ENCODE assay signal across 14 cellular contexts in the genomic region with DNA sequence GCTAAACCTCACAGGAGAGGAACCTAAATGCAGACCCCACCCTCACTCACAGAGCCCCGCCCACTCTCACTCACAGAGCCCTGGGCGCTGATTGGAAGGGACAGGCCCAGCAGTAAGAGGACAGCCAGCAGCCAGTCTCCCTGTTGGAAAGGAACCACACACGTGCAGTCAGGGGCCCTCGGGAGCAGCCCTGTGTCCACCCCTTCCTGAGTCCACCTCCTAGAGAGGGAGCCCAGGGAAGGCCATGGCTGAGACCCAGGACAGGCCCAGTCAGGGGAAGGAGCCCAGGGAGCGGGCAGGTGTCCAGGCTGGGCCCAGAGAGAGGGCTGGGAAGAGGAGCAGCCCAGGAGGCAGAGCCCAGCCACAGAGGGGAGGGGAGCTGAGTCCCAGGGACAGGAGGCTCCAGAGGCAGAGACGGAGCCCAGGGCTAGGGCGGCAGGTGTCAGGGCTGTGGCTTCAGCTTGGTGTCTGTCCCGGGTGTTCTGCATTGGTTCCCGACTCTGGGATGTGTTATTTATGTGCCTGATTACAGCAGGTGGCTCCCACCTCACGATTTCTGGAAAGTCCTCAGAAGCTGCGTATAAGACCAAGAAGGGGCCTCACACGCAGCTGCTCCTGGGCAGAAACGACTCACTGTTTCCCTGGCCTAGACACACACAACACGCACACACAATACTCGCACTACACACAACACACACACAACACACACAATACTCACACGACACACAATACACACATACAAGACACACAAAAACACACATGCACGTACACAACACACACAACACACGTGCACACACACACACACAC. TPM values are rescaled to one million over a fixed set of nuclear protein-coding genes. Genes with fewer than 3 reads are reported as not detected.
DNase-seq lines count a peak whose midpoint lies in the region; ATAC-seq and TF ChIP-seq lines count a peak whose summit lies in the region.
"Had no signal": no experiment of that assay in that cellular context is flagged by ENCODE, and none has a peak within 500 bp of the region (broad histone marks: within the 10 kb centered on the region; RNA-seq: fewer than 3 reads in every experiment).

No MANE protein-coding gene starts in this region.

- H3K36me3 Mint-ChIP-seq in activated CD4-positive, alpha-beta T cell treated with anti-CD3 and anti-CD28 coated beads, Interleukin-2, amount 10 ng/mL, durations not matched to agents 7 days and 5 days (ENCODE audit: low read depth): peaks cover 37% of the 10 kb centered on the region
- no peaks in the 10 kb centered on the region for H3K36me3 Mint-ChIP-seq in WTC11
- H3K36me3 Mint-ChIP-seq in stimulated activated effector memory CD8-positive, alpha-beta T cell treated with anti-CD3 and anti-CD28 coated beads, Interleukin-12 subunit alpha, Interleukin-12 subunit beta, amount 100 ng/mL, for 72 hours: peaks cover 89% of the 10 kb centered on the region

- POLR2A ChIA-PET in activated CD4-positive, alpha-beta T cell treated with anti-CD3 and anti-CD28 coated beads, Interleukin-2, amount 10 ng/mL, durations not matched to agents 7 days and 5 days (lab: Charles Lee): no interaction called here
- POLR2A ChIA-PET in WTC11 (lab: Charles Lee): no interaction called here

- peak; percentile 89 for ATAC-seq in WTC11
- ATAC-seq in stimulated activated effector memory CD8-positive, alpha-beta T cell treated with anti-CD3 and anti-CD28 coated beads, Interleukin-12 subunit alpha, Interleukin-12 subunit beta, amount 100 ng/mL, for 72 hours: no peak
- no peak for ATAC-seq in stimulated activated naive CD8-positive, alpha-beta T cell treated with anti-CD3 and anti-CD28 coated beads, Interleukin-15, amount 100 ng/mL, for 72 hours

- peak overlapping the region; percentile 97 for H3K27ac Mint-ChIP-seq in activated CD4-positive, alpha-beta T cell treated with anti-CD3 and anti-CD28 coated beads, Interleukin-2, amount 10 ng/mL, durations not matched to agents 7 days and 5 days
- peak overlapping the region; percentile 48 for H3K27ac Mint-ChIP-seq in WTC11
- H3K27ac Mint-ChIP-seq in stimulated activated effector memory CD8-positive, alpha-beta T cell treated with anti-CD3 and anti-CD28 coated beads, Interleukin-12 subunit alpha, Interleukin-12 subunit beta, amount 100 ng/mL, for 72 hours: peak overlapping the region; percentile 97
- peak overlapping the region in 1 of 2 donors; percentile 74 for H3K27ac Mint-ChIP-seq in stimulated activated naive CD8-positive, alpha-beta T cell treated with anti-CD3 and anti-CD28 coated beads, Interleukin-15, amount 100 ng/mL, for 72 hours
- H3K27ac Mint-ChIP-seq: dendritic cell treated with granulocyte-macrophage colony-stimulating factor and Interleukin-4, amounts not matched to agents 40 ng/mL and 50 ng/mL, for 4 days had no signal

- H3K4me1 Mint-ChIP-seq in activated CD4-positive, alpha-beta T cell treated with anti-CD3 and anti-CD28 coated beads, Interleukin-2, amount 10 ng/mL, durations not matched to agents 7 days and 5 days: peaks cover 84% of the 10 kb centered on the region
- peaks cover 17% of the 10 kb centered on the region for H3K4me1 Mint-ChIP-seq in WTC11
- H3K4me1 Mint-ChIP-seq in stimulated activated effector memory CD8-positive, alpha-beta T cell treated with anti-CD3 and anti-CD28 coated beads, Interleukin-12 subunit alpha, Interleukin-12 subunit beta, amount 100 ng/mL, for 72 hours: peaks cover 87% of the 10 kb centered on the region
- peaks cover 86% of the 10 kb centered on the region for H3K4me1 Mint-ChIP-seq in stimulated activated naive CD8-positive, alpha-beta T cell treated with anti-CD3 and anti-CD28 coated beads, Interleukin-15, amount 100 ng/mL, for 72 hours

- H3K27me3 Mint-ChIP-seq in activated CD4-positive, alpha-beta T cell treated with anti-CD3 and anti-CD28 coated beads, Interleukin-2, amount 10 ng/mL, durations not matched to agents 7 days and 5 days: no peaks in the 10 kb centered on the region
- peaks cover 3% of the 10 kb centered on the region; the same call in 1 of the 2 replicates for H3K27me3 Mint-ChIP-seq in WTC11 (ENCODE audit: low read depth)
- no peaks in the 10 kb centered on the region for H3K27me3 Mint-ChIP-seq in stimulated activated naive CD8-positive, alpha-beta T cell treated with anti-CD3 and anti-CD28 coated beads, Interleukin-15, amount 100 ng/mL, for 72 hours

- TF ChIP-seq CTCF in WTC11 (IDR thresholded peaks at IDR 0.05): no peak

- H3K4me3 Mint-ChIP-seq in activated CD4-positive, alpha-beta T cell treated with anti-CD3 and anti-CD28 coated beads, Interleukin-2, amount 10 ng/mL, durations not matched to agents 7 days and 5 days: no peak overlapping the region
- H3K4me3 Mint-ChIP-seq in WTC11: no peak overlapping the region
- peak overlapping the region; percentile 78 for H3K4me3 Mint-ChIP-seq in stimulated activated effector memory CD8-positive, alpha-beta T cell treated with anti-CD3 and anti-CD28 coated beads, Interleukin-12 subunit alpha, Interleukin-12 subunit beta, amount 100 ng/mL, for 72 hours
- peak overlapping the region in 1 of 2 donors; percentile 28 for H3K4me3 Mint-ChIP-seq in stimulated activated naive CD8-positive, alpha-beta T cell treated with anti-CD3 and anti-CD28 coated beads, Interleukin-15, amount 100 ng/mL, for 72 hours
- H3K4me3 Mint-ChIP-seq: dendritic cell treated with granulocyte-macrophage colony-stimulating factor and Interleukin-4, amounts not matched to agents 40 ng/mL and 50 ng/mL, for 4 days had no signal

- DNase-seq in activated CD4-positive, alpha-beta T cell treated with anti-CD3 and anti-CD28 coated beads, Interleukin-2, amount 10 ng/mL, durations not matched to agents 7 days and 5 days: no peak
- no peak for DNase-seq in activated CD4-positive, alpha-beta T cell treated with anti-CD3 and anti-CD28 coated beads for 48 hours
- DNase-seq in WTC11 (ENCODE audit: low spot score) (peak; percentile 68), iPS-NIHi7 (ENCODE audit: extremely low spot score) (peak; percentile 38), NCI-H2107 treated with DMSO at 0.1 percent for 48 hours (lab: John Stamatoyannopoulos, UW; ENCODE audit: unreplicated experiment) (no peak), activated gamma-delta T cell (lab: John Stamatoyannopoulos, UW) (no peak)
- DNase-seq in stimulated activated effector memory CD8-positive, alpha-beta T cell treated with anti-CD3 and anti-CD28 coated beads, Interleukin-12 subunit alpha, Interleukin-12 subunit beta, amount 100 ng/mL, for 72 hours (ENCODE audit: low spot score in 2 of 2): no peak
- DNase-seq in stimulated activated naive CD8-positive, alpha-beta T cell treated with anti-CD3 and anti-CD28 coated beads, Interleukin-15, amount 100 ng/mL, for 72 hours: no peak
- DNase-seq: activated CD8-positive, alpha-beta memory T cell treated with anti-CD3 and anti-CD28 coated beads, Interleukin-2, amount 50 U/mL, for 48 hours; AML-193; NCI-H187 treated with DMSO at 0.1 percent for 48 hours had no signal

- H3K9me3 Mint-ChIP-seq in activated CD4-positive, alpha-beta T cell treated with anti-CD3 and anti-CD28 coated beads, Interleukin-2, amount 10 ng/mL, durations not matched to agents 7 days and 5 days: no peaks in the 10 kb centered on the region
- no peaks in the 10 kb centered on the region for H3K9me3 Mint-ChIP-seq in WTC11
- no peaks in the 10 kb centered on the region for H3K9me3 Mint-ChIP-seq in stimulated activated effector memory CD8-positive, alpha-beta T cell treated with anti-CD3 and anti-CD28 coated beads, Interleukin-12 subunit alpha, Interleukin-12 subunit beta, amount 100 ng/mL, for 72 hours
- H3K9me3 Mint-ChIP-seq in stimulated activated naive CD8-positive, alpha-beta T cell treated with anti-CD3 and anti-CD28 coated beads, Interleukin-15, amount 100 ng/mL, for 72 hours: no peaks in the 10 kb centered on the region
- H3K9me3 Mint-ChIP-seq: dendritic cell treated with granulocyte-macrophage colony-stimulating factor and Interleukin-4, amounts not matched to agents 40 ng/mL and 50 ng/mL, for 4 days had no signal

- CTCF ChIA-PET in activated CD4-positive, alpha-beta T cell treated with anti-CD3 and anti-CD28 coated beads, Interleukin-2, amount 10 ng/mL, durations not matched to agents 7 days and 5 days (lab: Charles Lee): interaction anchor here (0.8 to 1.5 kb wide), 3 partner anchors 9 to 23 kb away, joined by 4 to 7 read pairs (median 6); no protein-coding TSS in a partner anchor
- CTCF ChIA-PET in WTC11 (lab: Charles Lee): interaction anchor here (0.8 to 0.9 kb wide), 2 partner anchors 40 to 319 kb away, joined by 3 to 4 read pairs; no protein-coding TSS in a partner anchor

TF ChIP-seq in WTC11, 78 proteins besides CTCF, POLR2A, EP300 and RAD21:
- TF ChIP-seq ZBTB21 (CRISPR knock-in tag; IDR thresholded peaks at IDR 0.05; ENCODE audit: borderline replicate concordance) (0 out of 2 replicates have a peak, but pooled peaks have one; percentile 46), MAX (CRISPR knock-in tag; IDR thresholded peaks at IDR 0.05) (peak; percentile 61; the same call in 1 of the 2 replicates)
- TF ChIP-seq, protein P1, sequence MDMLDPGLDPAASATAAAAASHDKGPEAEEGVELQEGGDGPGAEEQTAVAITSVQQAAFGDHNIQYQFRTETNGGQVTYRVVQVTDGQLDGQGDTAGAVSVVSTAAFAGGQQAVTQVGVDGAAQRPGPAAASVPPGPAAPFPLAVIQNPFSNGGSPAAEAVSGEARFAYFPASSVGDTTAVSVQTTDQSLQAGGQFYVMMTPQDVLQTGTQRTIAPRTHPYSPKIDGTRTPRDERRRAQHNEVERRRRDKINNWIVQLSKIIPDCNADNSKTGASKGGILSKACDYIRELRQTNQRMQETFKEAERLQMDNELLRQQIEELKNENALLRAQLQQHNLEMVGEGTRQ (CRISPR knock-in tag; IDR thresholded peaks at IDR 0.05): peak; percentile 28; the same call in 1 of the 2 replicates
- TF ChIP-seq, protein P2, sequence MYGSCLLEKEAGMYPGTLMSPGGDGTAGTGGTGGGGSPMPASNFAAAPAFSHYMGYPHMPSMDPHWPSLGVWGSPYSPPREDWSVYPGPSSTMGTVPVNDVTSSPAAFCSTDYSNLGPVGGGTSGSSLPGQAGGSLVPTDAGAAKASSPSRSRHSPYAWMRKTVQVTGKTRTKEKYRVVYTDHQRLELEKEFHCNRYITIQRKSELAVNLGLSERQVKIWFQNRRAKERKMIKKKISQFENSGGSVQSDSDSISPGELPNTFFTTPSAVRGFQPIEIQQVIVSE (CRISPR knock-in tag; IDR thresholded peaks at IDR 0.05; ENCODE audit: borderline replicate concordance): no peak

RNA-seq across cellular contexts. Expression of gene APOBEC3H, which starts 9.0 kb away (rescaled TPM):
- 10 to 100 TPM; 46.0 to 54.3 TPM for total RNA-seq in activated CD4-positive, alpha-beta T cell treated with anti-CD3 and anti-CD28 coated beads, Interleukin-2, amount 10 ng/mL, durations not matched to agents 7 days and 5 days
- total RNA-seq in WTC11 (2021): 0.42 to 0.80 TPM (median 0.66 TPM) in 3 replicates
- total RNA-seq: osteocyte, SJSA1 had no signal

RNA-seq across cellular contexts. Expression of gene APOBEC3G, which starts 11.0 kb away (rescaled TPM):
- total RNA-seq in activated CD4-positive, alpha-beta T cell treated with anti-CD3 and anti-CD28 coated beads, Interleukin-2, amount 10 ng/mL, durations not matched to agents 7 days and 5 days: 10 to 100 TPM; 89.6 to 96.4 TPM
- 1.8 to 2.2 TPM (median 2.1 TPM) in 3 replicates for total RNA-seq in WTC11 (2021)

RNA-seq across cellular contexts. Expression of gene APOBEC3F, which starts 47.4 kb away (rescaled TPM):
- total RNA-seq in activated CD4-positive, alpha-beta T cell treated with anti-CD3 and anti-CD28 coated beads, Interleukin-2, amount 10 ng/mL, durations not matched to agents 7 days and 5 days: 10 to 100 TPM; 27.9 to 33.8 TPM
- total RNA-seq in WTC11 (2021): 8.7 to 13.1 TPM (median 11.0 TPM) in 3 replicates

Comparison
In these comparisons a context has a peak if more than half of its experiments do, and no peak if none do; other contexts are left out.
1. DNase-seq: peak in WTC11 (single experiment) and iPS-NIHi7 (single experiment); none in activated CD4-positive, alpha-beta T cell treated with anti-CD3 and anti-CD28 coated beads, Interleukin-2, amount 10 ng/mL, durations not matched to agents 7 days and 5 days (single experiment), activated CD4-positive, alpha-beta T cell treated with anti-CD3 and anti-CD28 coated beads for 48 hours (single experiment), stimulated activated effector memory CD8-positive, alpha-beta T cell treated with anti-CD3 and anti-CD28 coated beads, Interleukin-12 subunit alpha, Interleukin-12 subunit beta, amount 100 ng/mL, for 72 hours (0 of 2), NCI-H2107 treated with DMSO at 0.1 percent for 48 hours (single experiment), stimulated activated naive CD8-positive, alpha-beta T cell treated with anti-CD3 and anti-CD28 coated beads, Interleukin-15, amount 100 ng/mL, for 72 hours (0 of 2) and activated gamma-delta T cell (single experiment).
2. RNA of gene APOBEC3H, which starts 9.0 kb away (total RNA-seq): 46.0 to 54.3 TPM in activated CD4-positive, alpha-beta T cell treated with anti-CD3 and anti-CD28 coated beads, Interleukin-2, amount 10 ng/mL, durations not matched to agents 7 days and 5 days; 0.42 to 0.80 TPM in WTC11; every median in the first group is over 10 times any median in the second.
3. RNA of gene APOBEC3G, which starts 11.0 kb away (total RNA-seq): 89.6 to 96.4 TPM in activated CD4-positive, alpha-beta T cell treated with anti-CD3 and anti-CD28 coated beads, Interleukin-2, amount 10 ng/mL, durations not matched to agents 7 days and 5 days; 1.8 to 2.2 TPM in WTC11; every median in the first group is over 10 times any median in the second.